In the genomic region with DNA sequence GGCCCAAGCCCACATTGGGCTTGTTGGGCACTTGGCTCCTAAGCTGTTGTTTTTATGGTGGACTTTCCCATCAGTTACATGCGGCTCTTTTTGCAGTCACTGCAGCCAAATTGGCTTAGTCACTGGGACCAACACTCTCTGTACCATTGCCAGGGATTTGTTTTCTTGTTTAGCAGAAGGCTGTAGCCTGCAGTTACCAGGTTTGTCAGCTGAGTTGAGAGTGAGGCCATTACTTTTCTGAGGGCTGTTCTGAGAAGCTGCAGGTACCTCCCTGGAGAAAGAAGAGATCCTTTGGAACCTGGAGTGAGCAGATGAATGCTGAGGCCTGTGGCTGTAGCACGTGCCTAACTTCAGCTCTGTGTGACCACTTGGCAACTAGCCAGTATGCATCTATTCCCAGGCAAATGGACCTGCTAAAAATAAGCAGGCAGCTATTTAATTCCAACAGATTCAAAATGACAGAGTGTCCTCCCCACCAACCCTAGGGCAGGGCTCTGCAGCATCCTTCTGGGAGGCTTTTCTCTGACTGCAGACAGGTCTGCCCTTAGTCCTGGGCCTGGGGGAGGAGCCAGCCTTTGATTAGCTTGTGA, we compare ENCODE assay signal across 9 cellular contexts. TPM values are rescaled to one million over a fixed set of nuclear protein-coding genes. Genes with fewer than 3 reads are reported as not detected.
DNase-seq lines count a peak whose midpoint lies in the region; ATAC-seq and TF ChIP-seq lines count a peak whose summit lies in the region.
"Had no signal": no experiment of that assay in that cellular context is flagged by ENCODE, and none has a peak within 500 bp of the region (broad histone marks: within the 10 kb centered on the region; RNA-seq: fewer than 3 reads in every experiment).

No MANE protein-coding gene starts in this region.

- H3K4me3 ChIP-seq in Panc1 (ENCODE audit: low read depth in 2 of 2, low read length in 2 of 2) = no peak overlapping the region
- no peak overlapping the region for H3K4me3 ChIP-seq in fibroblast of pulmonary artery (replicated peaks; ENCODE audit: low read depth, low read length)

- no TSS peak for BruUV-seq in Panc1 (replicated peaks; lab: Mats Ljungman, UMichigan)

- H3K4me1 Mint-ChIP-seq in CD14-positive monocyte = peaks cover 21% of the 10 kb centered on the region

- no peaks in the 10 kb centered on the region for H3K36me3 ChIP-seq in Panc1 (ENCODE audit: control insufficient read depth, insufficient read depth, low read length)

- peak overlapping the region in 1 of 7 donors; percentile 19 for H3K27ac Mint-ChIP-seq in CD14-positive monocyte

- POLR2A ChIA-PET in Panc1 (lab: Charles Lee) = interaction anchor here (0.7 kb wide), 1 partner anchor 10 kb away, joined by 3 read pairs; no protein-coding TSS in a partner anchor

- TF ChIP-seq CTCF in Panc1 (IDR thresholded peaks at IDR 0.05) = no peak
- no peak for TF ChIP-seq CTCF in fibroblast of pulmonary artery (IDR thresholded peaks at IDR 0.05; ENCODE audit: low read length, missing control alignments)
- TF ChIP-seq CTCF in CD14-positive monocyte (IDR thresholded peaks at IDR 0.05) = no peak

- no peaks in the 10 kb centered on the region for H3K27me3 Mint-ChIP-seq in CD14-positive monocyte (ENCODE audit: low read depth in 3 of 3)
- H3K27me3 Mint-ChIP-seq: naive thymus-derived CD4-positive, alpha-beta T cell had no signal

- no peak overlapping the region for H3K4me3 Mint-ChIP-seq in CD14-positive monocyte
- H3K4me3 Mint-ChIP-seq: naive thymus-derived CD4-positive, alpha-beta T cell had no signal

- ATAC-seq in Panc1 = peak; percentile 72
- ATAC-seq in HG03439 (IDR thresholded peaks at IDR 0.05; ENCODE audit: unreplicated experiment) = no peak
- ATAC-seq: naive thymus-derived CD4-positive, alpha-beta T cell had no signal

- H3K27ac ChIP-seq in Panc1 (ENCODE audit: low read length) = no peak overlapping the region

- DNase-seq in GM04504 (ENCODE audit: low read depth) (peak; percentile 85), Panc1 (ENCODE audit: low read depth, low spot score) (no peak), fibroblast of pulmonary artery (ENCODE audit: low read depth) (peak; percentile 86), renal cortical epithelial cell (ENCODE audit: low read depth) (peak; percentile 95), CD1c-positive myeloid dendritic cell (ENCODE audit: extremely low spot score) (no peak), NCI-H524 treated with DMSO at 0.1 percent for 48 hours (lab: John Stamatoyannopoulos, UW) (no peak), CD14-positive monocyte (ENCODE audit: low spot score) (no peak)
- DNase-seq: naive thymus-derived CD4-positive, alpha-beta T cell had no signal

- no peaks in the 10 kb centered on the region for H3K9me3 ChIP-seq in Panc1 (ENCODE audit: control insufficient read depth, insufficient read depth, low read depth, low read length)

- CTCF ChIA-PET in Panc1 (lab: Charles Lee) = interaction anchor here (0.6 kb wide), 1 partner anchor 32 kb away, joined by 3 read pairs; no protein-coding TSS in a partner anchor

- in situ Hi-C loops in Panc1 (cut with HindIII; ENCODE audit: low pct_unique_long_range_greater_than_20kb, low sequenced_read_pairs) = no loop called here

- no peaks in the 10 kb centered on the region for H3K9me3 Mint-ChIP-seq in CD14-positive monocyte
- H3K9me3 Mint-ChIP-seq: naive thymus-derived CD4-positive, alpha-beta T cell had no signal

- intact Hi-C loops in Panc1 (cut with micrococcal nuclease; ENCODE audit: unreplicated experiment) = no loop called here
- intact Hi-C loops in CD14-positive monocyte (cut with micrococcal nuclease) = no loop called here

- H3K4me1 ChIP-seq in Panc1 (ENCODE audit: control insufficient read depth, insufficient read depth, low read length) = peaks cover 27% of the 10 kb centered on the region

- H3K36me3 Mint-ChIP-seq in CD14-positive monocyte = peaks cover 4 to 11% of the 10 kb centered on the region in 2 donors

- no peaks in the 10 kb centered on the region for H3K27me3 ChIP-seq in Panc1 (ENCODE audit: control insufficient read depth, insufficient read depth, low read length)

RNA-seq across cellular contexts. Expression of a gene that starts 12.9 kb away (rescaled TPM):
- total RNA-seq in Panc1 (2021; ENCODE audit: unreplicated experiment) (52.7 TPM), renal cortical epithelial cell (13.9 and 28.1 TPM in 2 replicates)
- 66.6 TPM for polyA plus RNA-seq in Panc1 (2012; ENCODE audit: insufficient read length)
- polyA plus RNA-seq in CD14-positive monocyte = 1 to 10 TPM; 5.6 to 6.8 TPM

Comparison
In these comparisons a context has a peak if more than half of its experiments do, and no peak if none do; other contexts are left out.
1. DNase-seq: peak in GM04504 (single experiment), fibroblast of pulmonary artery (single experiment) and renal cortical epithelial cell (single experiment); none in Panc1 (single experiment), CD1c-positive myeloid dendritic cell (single experiment), NCI-H524 treated with DMSO at 0.1 percent for 48 hours (single experiment) and CD14-positive monocyte (single experiment).